In genomic region chr1:203168991-203169390, GRCh38 we compare ENCODE assay signal across 22 cellular contexts. TPM values are rescaled to one million over a fixed set of nuclear protein-coding genes. Genes with fewer than 3 reads are reported as not detected.
"Had no signal": no experiment of that assay in that cellular context is flagged by ENCODE, and none has a peak within 500 bp of the region (broad histone marks: within the 10 kb centered on the region; RNA-seq: fewer than 3 reads in every experiment).

No MANE protein-coding gene starts in this region.

- ATAC-seq: effector memory CD8-positive, alpha-beta T cell; gastroesophageal sphincter; left colon; naive thymus-derived CD8-positive, alpha-beta T cell; psoas muscle; sciatic nerve had no signal

- H3K9me3 ChIP-seq: esophagus squamous epithelium, gastroesophageal sphincter, psoas muscle, suprapubic skin, thyroid gland, uterus had no signal

- H3K27ac ChIP-seq: esophagus squamous epithelium, gastroesophageal sphincter, parathyroid adenoma, psoas muscle, suprapubic skin, thyroid gland, uterus had no signal

- H2AFZ ChIP-seq: parathyroid adenoma had no signal

- DNase-seq: cerebellar nuclear complex; effector memory CD8-positive, alpha-beta T cell; esophagus squamous epithelium; foreskin fibroblast; immature natural killer cell; left colon; mammary epithelial cell; naive thymus-derived CD8-positive, alpha-beta T cell; occipital lobe; stimulated activated CD4-positive, alpha-beta T cell treated with anti-CD3 and anti-CD28 coated beads, Interleukin-2, amount 100 ng/mL, for 24 hours; stimulated activated naive CD4-positive, alpha-beta T cell; thyroid gland; uterus had no signal

- H3K27me3 ChIP-seq: gastroesophageal sphincter, thyroid gland, uterus had no signal

- H3K79me2 ChIP-seq: parathyroid adenoma had no signal

- H3K4me1 ChIP-seq: gastroesophageal sphincter, suprapubic skin, uterus had no signal

- H3K4me3 ChIP-seq: esophagus squamous epithelium, gastroesophageal sphincter, psoas muscle, suprapubic skin, thyroid gland, uterus had no signal

- H3K36me3 ChIP-seq: esophagus squamous epithelium, gastroesophageal sphincter, suprapubic skin, thyroid gland, uterus had no signal

RNA-seq across cellular contexts. Expression of gene MYBPH, which starts 6.6 kb away (rescaled TPM):
- total RNA-seq: epithelial cell of proximal tubule; esophagus squamous epithelium; gastroesophageal sphincter; kidney epithelial cell; left colon; mammary epithelial cell; mononuclear cell; naive thymus-derived CD8-positive, alpha-beta T cell; neural crest cell; occipital lobe; sciatic nerve had no signal

RNA-seq across cellular contexts. Expression of gene CHI3L1, which starts 17.5 kb away (rescaled TPM):
- total RNA-seq: naive thymus-derived CD8-positive, alpha-beta T cell; neural crest cell had no signal

RNA-seq across cellular contexts. Expression of gene ADORA1, which starts 41.5 kb away (rescaled TPM):
- total RNA-seq: mononuclear cell; naive thymus-derived CD8-positive, alpha-beta T cell had no signal
